1 cellular context compared by ENCODE assay signal in genomic region chr7:36880108-36880507, GRCh38.
TF ChIP-seq lines count a peak whose summit lies in the region.

No MANE protein-coding gene starts in this region.

TF ChIP-seq in GM23338, 12 proteins besides CTCF, POLR2A, EP300 and RAD21 (continued from another document):
- no peak for TF ChIP-seq REST (IDR thresholded peaks at IDR 0.05; ENCODE audit: unreplicated experiment)
